Comparison of ENCODE assay signal across 29 cellular contexts in the genomic region with DNA sequence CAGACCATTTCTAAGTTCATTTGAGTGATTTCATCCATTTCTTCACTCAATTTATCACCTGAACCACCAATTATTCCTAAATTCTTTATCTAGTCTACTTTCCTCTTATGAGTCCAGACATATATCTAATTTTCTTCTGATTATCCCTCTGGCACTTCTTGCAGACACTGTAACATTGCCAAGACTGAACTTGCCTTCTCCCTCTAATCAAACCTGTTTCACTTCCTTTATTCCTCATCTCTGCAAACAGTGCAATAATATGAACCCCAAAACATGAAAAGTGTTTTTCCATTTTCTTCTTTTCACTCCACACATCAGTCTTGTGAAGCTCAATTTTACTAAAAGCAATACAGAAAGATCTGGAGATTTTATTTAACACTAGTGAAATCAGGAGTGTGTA. TPM values are rescaled to one million over a fixed set of nuclear protein-coding genes. Genes with fewer than 3 reads are reported as not detected.
"Had no signal": no experiment of that assay in that cellular context is flagged by ENCODE, and none has a peak within 500 bp of the region (broad histone marks: within the 10 kb centered on the region; RNA-seq: fewer than 3 reads in every experiment).

No MANE protein-coding gene starts in this region.

- H3K36me3 ChIP-seq: ascending aorta, breast epithelium, esophagus muscularis mucosa, gastrocnemius medialis, heart left ventricle had no signal

- H3K4me1 ChIP-seq: ascending aorta, breast epithelium, esophagus muscularis mucosa, foreskin keratinocyte, gastrocnemius medialis, heart left ventricle had no signal

- H3K9me3 ChIP-seq: ascending aorta, breast epithelium, esophagus muscularis mucosa, gastrocnemius medialis, heart left ventricle had no signal

- ATAC-seq: activated CD4-positive, alpha-beta T cell treated with anti-CD3 and anti-CD28 coated beads for 36 hours; activated naive CD4-positive, alpha-beta T cell treated with anti-CD3 and anti-CD28 coated beads, Interleukin-2, amount 50 U/mL, for 72 hours; activated T-cell treated with anti-CD3 and anti-CD28 coated beads, Interleukin-2, amount 50 U/mL, for 72 hours; foreskin keratinocyte; gastrocnemius medialis; heart left ventricle; T-helper 17 cell had no signal

- H3K4me3 ChIP-seq: ascending aorta, breast epithelium, coronary artery, dorsolateral prefrontal cortex, esophagus muscularis mucosa, gastrocnemius medialis, heart left ventricle had no signal

- H3K27me3 ChIP-seq: ascending aorta, breast epithelium, foreskin keratinocyte, gastrocnemius medialis had no signal

- DNase-seq: activated CD4-positive, alpha-beta memory T cell treated with anti-CD3 and anti-CD28 coated beads, Interleukin-2, amount 10 ng/mL, durations not matched to agents 7 days and 5 days; activated CD4-positive, alpha-beta T cell treated with anti-CD3 and anti-CD28 coated beads for 36 hours; activated CD4-positive, alpha-beta T cell treated with anti-CD3 and anti-CD28 coated beads, Interleukin-2, amount 10 ng/mL, durations not matched to agents 24 days and 14 days; activated CD4-positive, CD25-positive, alpha-beta regulatory T cell; activated CD4-positive, CD25-positive, alpha-beta regulatory T cell treated with anti-CD3 and anti-CD28 coated beads, Interleukin-2, amount 50 U/mL, for 72 hours; activated CD8-positive, alpha-beta memory T cell treated with anti-CD3 and anti-CD28 coated beads, Interleukin-2, amount 50 U/mL, for 48 hours; activated gamma-delta T cell; activated naive CD4-positive, alpha-beta T cell; activated naive CD4-positive, alpha-beta T cell treated with anti-CD3 and anti-CD28 coated beads, Interleukin-2, amount 10 ng/mL, durations not matched to agents 7 days and 5 days; activated naive CD8-positive, alpha-beta T cell treated with anti-CD3 and anti-CD28 coated beads, Interleukin-2, amount 10 ng/mL, durations not matched to agents 7 days and 5 days; activated T-cell treated with anti-CD3 and anti-CD28 coated beads for 4 hours; activated T-cell treated with anti-CD3 and anti-CD28 coated beads, Interleukin-2, amount 50 U/mL, for 24 hours; activated T-cell treated with anti-CD3 and anti-CD28 coated beads, Interleukin-2, amount 50 U/mL, for 72 hours; dorsolateral prefrontal cortex; effector memory CD4-positive, alpha-beta T cell; endodermal cell; erythroblast; gastrocnemius medialis; glutamatergic neuron; heart left ventricle; T-helper 1 cell; T-helper 17 cell; T1000 had no signal

- H3K27ac ChIP-seq: ascending aorta, breast epithelium, coronary artery, dorsolateral prefrontal cortex, esophagus muscularis mucosa, foreskin keratinocyte, gastrocnemius medialis, heart left ventricle had no signal

RNA-seq across cellular contexts. Expression of a gene that starts 37.8 kb away (rescaled TPM):
- total RNA-seq: activated CD4-positive, alpha-beta memory T cell treated with anti-CD3 and anti-CD28 coated beads, Interleukin-2, amount 10 ng/mL, durations not matched to agents 7 days and 5 days; activated CD4-positive, alpha-beta T cell treated with anti-CD3 and anti-CD28 coated beads for 36 hours; activated CD4-positive, alpha-beta T cell treated with anti-CD3 and anti-CD28 coated beads, Interleukin-2, amount 10 ng/mL, durations not matched to agents 24 days and 14 days; activated naive CD4-positive, alpha-beta T cell treated with anti-CD3 and anti-CD28 coated beads, Interleukin-2, amount 50 U/mL, for 72 hours; activated naive CD8-positive, alpha-beta T cell treated with anti-CD3 and anti-CD28 coated beads, Interleukin-2, amount 10 ng/mL, durations not matched to agents 7 days and 5 days; activated T-cell treated with anti-CD3 and anti-CD28 coated beads, Interleukin-2, amount 50 U/mL, for 72 hours; foreskin keratinocyte; T-helper 17 cell had no signal
- polyA plus RNA-seq: foreskin keratinocyte had no signal
